ENCODE assay signal across 11 cellular contexts in genomic region chr5:119302449-119302848, GRCh38. TPM values are rescaled to one million over a fixed set of nuclear protein-coding genes. Genes with fewer than 3 reads are reported as not detected.
DNase-seq lines count a peak whose midpoint lies in the region; ATAC-seq, FAIRE-seq and TF ChIP-seq lines count a peak whose summit lies in the region.
"Had no signal": no experiment of that assay in that cellular context is flagged by ENCODE, and none has a peak within 500 bp of the region (broad histone marks: within the 10 kb centered on the region; RNA-seq: fewer than 3 reads in every experiment).

No MANE protein-coding gene starts in this region.

- H3K9ac ChIP-seq in OCI-LY1 (ENCODE audit: low read length) = no peak overlapping the region; the same call in 1 of the 2 replicates

- H3K4me1 Mint-ChIP-seq in T-helper 1 cell treated with Interleukin-12 subunit alpha and Interleukin-12 subunit beta and Interleukin-4 antibody, amounts not matched to agents 30 μg/mL and 1 μg/mL, for 36 hours (ENCODE audit: low read depth) = peaks cover 74% of the 10 kb centered on the region

- H3K36me3 ChIP-seq in OCI-LY1 (ENCODE audit: insufficient read depth, low read length) (peaks cover 6% of the 10 kb centered on the region; the same call in 1 of the 2 replicates), pancreas (no peaks in the 10 kb centered on the region)

- peak overlapping the region; percentile 65 for H3K27ac Mint-ChIP-seq in T-helper 1 cell treated with Interleukin-12 subunit alpha and Interleukin-12 subunit beta and Interleukin-4 antibody, amounts not matched to agents 30 μg/mL and 1 μg/mL, for 36 hours

- H3K27me3 Mint-ChIP-seq in T-helper 1 cell treated with Interleukin-12 subunit alpha and Interleukin-12 subunit beta and Interleukin-4 antibody, amounts not matched to agents 30 μg/mL and 1 μg/mL, for 36 hours (ENCODE audit: low read depth) = no peaks in the 10 kb centered on the region

- peaks cover 4% of the 10 kb centered on the region; the same call in 1 of the 2 replicates for H3F3A ChIP-seq in OCI-LY1 (ENCODE audit: insufficient read depth, low read length)

- H3K4me3 ChIP-seq in OCI-LY1 (ENCODE audit: low read depth, low read length, poor library complexity, severe bottlenecking) (no peak overlapping the region), coronary artery (no peak overlapping the region), pancreas (no peak overlapping the region)

- no peak overlapping the region for H3K4me3 Mint-ChIP-seq in T-helper 1 cell treated with Interleukin-12 subunit alpha and Interleukin-12 subunit beta and Interleukin-4 antibody, amounts not matched to agents 30 μg/mL and 1 μg/mL, for 36 hours

- peak overlapping the region; percentile 20 for H3K27ac ChIP-seq in OCI-LY1 (ENCODE audit: low read depth, low read length, poor library complexity, severe bottlenecking)
- peak overlapping the region; percentile 62 to 72 for H3K27ac ChIP-seq in coronary artery
- H3K27ac ChIP-seq in pancreas = peak overlapping the region; percentile 1 to 80 (median 46)

- WGBS in pancreas, 2 donors = 28% methylated on average over 3 of the region's 3 CpGs

- ATAC-seq in pancreas (peak in 1 of 4 donors; percentile 3), HG03025 (IDR thresholded peaks at IDR 0.05; ENCODE audit: low FRiP score, unreplicated experiment) (no peak)

- peaks cover 8% of the 10 kb centered on the region for H3K9me3 Mint-ChIP-seq in T-helper 1 cell treated with Interleukin-12 subunit alpha and Interleukin-12 subunit beta and Interleukin-4 antibody, amounts not matched to agents 30 μg/mL and 1 μg/mL, for 36 hours

- no peaks in the 10 kb centered on the region for H3K27me3 ChIP-seq in OCI-LY1 (ENCODE audit: insufficient read depth, low read length)
- H3K27me3 ChIP-seq in pancreas = no peaks in the 10 kb centered on the region
- H3K27me3 ChIP-seq: foreskin keratinocyte had no signal

- FAIRE-seq in pancreas (lab: Jason Lieb, UNC) = no peak

- H3K36me3 Mint-ChIP-seq in T-helper 1 cell treated with Interleukin-12 subunit alpha and Interleukin-12 subunit beta and Interleukin-4 antibody, amounts not matched to agents 30 μg/mL and 1 μg/mL, for 36 hours (ENCODE audit: low read depth) = peaks cover 38% of the 10 kb centered on the region

- peaks cover 75% of the 10 kb centered on the region for H3K4me1 ChIP-seq in OCI-LY1 (ENCODE audit: insufficient read depth, low read length, severe bottlenecking)
- H3K4me1 ChIP-seq in pancreas = peaks cover 15 to 37% (median 30%) of the 10 kb centered on the region in 3 donors

- no peak overlapping the region for H2AFZ ChIP-seq in OCI-LY1 (ENCODE audit: low read length)

- TF ChIP-seq CTCF in OCI-LY1 (IDR thresholded peaks at IDR 0.05; ENCODE audit: low read length) (no peak), coronary artery (IDR thresholded peaks at IDR 0.05) (no peak), pancreas (IDR thresholded peaks at IDR 0.05) (no peak)

- peaks cover 76% of the 10 kb centered on the region for H3K79me2 ChIP-seq in OCI-LY1 (ENCODE audit: insufficient read depth, low read length)

- H3K4me2 ChIP-seq in OCI-LY1 (ENCODE audit: low read length) = no peak overlapping the region

- DNase-seq in T-helper 1 cell = no peak
- DNase-seq in coronary artery (ENCODE audit: low spot score) = no peak
- DNase-seq in pancreas = no peak
- no peak for DNase-seq in AG08396 (ENCODE audit: low spot score)
- DNase-seq in putamen (ENCODE audit: low spot score) = no peak
- DNase-seq: MM.1S; stimulated activated CD4-positive, alpha-beta T cell treated with anti-CD3 and anti-CD28 coated beads, Interleukin-1b, Interleukin-23, amount 100 ng/mL, for 48 hours had no signal

- intact Hi-C loops in pancreas (cut with DNase I) = no loop called here

- no peaks in the 10 kb centered on the region for H3K9me2 ChIP-seq in OCI-LY1 (ENCODE audit: low read depth, low read length)

- H3K9me3 ChIP-seq in OCI-LY1 (ENCODE audit: low read length) = no peaks in the 10 kb centered on the region
- H3K9me3 ChIP-seq in pancreas = no peaks in the 10 kb centered on the region

- no peaks in the 10 kb centered on the region; the same call in 1 of the 2 replicates for H4K20me1 ChIP-seq in OCI-LY1 (ENCODE audit: insufficient read depth, low read length)

RNA-seq across cellular contexts. Expression of gene TNFAIP8, which starts 53.4 kb away (rescaled TPM):
- total RNA-seq in pancreas = 10 to 100 TPM in 3 of 6 donors, 1 to 10 TPM in 3; 7.5 to 14.2 (median 10.6) TPM
- polyA plus RNA-seq in pancreas = 1 to 10 TPM; 5.7 to 7.7 TPM
